Comparison of ENCODE assay signal across 2 cellular contexts in genomic region chr22:24599514-24599913, GRCh38.
TF ChIP-seq lines count a peak whose summit lies in the region.

No MANE protein-coding gene starts in this region.

TF ChIP-seq in A549, 52 proteins besides CTCF, POLR2A, EP300 and RAD21:
- no peak for TF ChIP-seq CBX2 (IDR thresholded peaks at IDR 0.05; ENCODE audit: borderline replicate concordance, low read depth)
- TF ChIP-seq SMC3 (IDR thresholded peaks at IDR 0.05) = no peak
- TF ChIP-seq HOXA7 (CRISPR knock-in tag; IDR thresholded peaks at IDR 0.05) = no peak
- no peak for TF ChIP-seq EHMT2 (IDR thresholded peaks at IDR 0.05; ENCODE audit: low read depth)
- no peak for TF ChIP-seq TP53 (CRISPR knock-in tag; IDR thresholded peaks at IDR 0.05)
- no peak for TF ChIP-seq E2F6 (IDR thresholded peaks at IDR 0.05; ENCODE audit: borderline replicate concordance, low read depth)
- no peak for TF ChIP-seq JUNB (IDR thresholded peaks at IDR 0.05)
- TF ChIP-seq ZFP36 (IDR thresholded peaks at IDR 0.05; ENCODE audit: borderline replicate concordance, partially characterized antibody) = no peak

TF ChIP-seq in GM23338, 12 proteins besides CTCF, POLR2A, EP300 and RAD21:
- TF ChIP-seq NANOG (IDR thresholded peaks at IDR 0.05; ENCODE audit: borderline replicate concordance) (no peak), ZNF331 (CRISPR knock-in tag; IDR thresholded peaks at IDR 0.05; ENCODE audit: low read depth) (no peak), ETS1 (IDR thresholded peaks at IDR 0.05) (no peak), STAT1 (IDR thresholded peaks at IDR 0.05; ENCODE audit: unreplicated experiment) (no peak), EZH2phosphoT487 (IDR thresholded peaks at IDR 0.05; ENCODE audit: unreplicated experiment) (no peak)
